ENCODE assay signal across 8 cellular contexts in the genomic region with DNA sequence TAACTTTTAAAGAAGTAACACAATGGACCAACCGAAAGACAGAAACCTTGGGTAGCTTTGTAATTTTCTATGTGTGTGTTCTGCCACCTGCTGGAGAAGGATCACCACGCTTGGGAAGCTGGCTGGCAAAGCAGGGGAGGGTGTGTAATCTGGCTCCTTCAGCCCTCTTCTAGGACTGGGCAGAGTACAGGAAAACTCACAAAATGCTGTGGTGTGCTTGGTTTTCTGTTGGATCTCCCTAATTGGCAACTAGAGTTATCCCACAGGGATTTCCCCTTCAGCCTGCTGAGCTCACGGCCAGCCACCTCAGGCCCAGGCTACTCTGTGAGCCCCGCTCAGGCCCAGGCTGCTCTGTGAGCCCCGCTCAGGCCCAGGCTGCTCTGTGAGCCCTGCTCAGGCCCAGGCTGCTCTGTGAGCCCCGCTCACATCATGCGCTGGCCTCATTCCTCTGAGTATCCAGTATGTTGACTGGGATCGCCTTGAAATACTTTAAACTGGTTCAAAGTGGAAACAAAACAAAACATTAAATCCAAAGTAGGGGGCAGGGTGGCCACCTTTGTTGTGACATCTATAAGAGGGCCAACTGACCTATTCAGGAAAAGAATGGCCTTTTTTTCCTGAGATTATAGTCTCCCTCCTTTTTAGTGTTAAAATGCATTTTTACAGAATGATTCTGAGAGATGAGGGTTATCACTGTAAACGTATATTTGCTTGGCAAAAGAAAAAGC. TPM values are rescaled to one million over a fixed set of nuclear protein-coding genes. Genes with fewer than 3 reads are reported as not detected.
A peak's percentile ranks its signal among the peaks of the same experiment; 100 is the strongest.
DNase-seq lines count a peak whose midpoint lies in the region; ATAC-seq, FAIRE-seq and TF ChIP-seq lines count a peak whose summit lies in the region.

No MANE protein-coding gene starts in this region.

- H3K36me3 ChIP-seq in SJCRH30 (no peaks in the 10 kb centered on the region), adipocyte (ENCODE audit: control insufficient read depth, insufficient read depth, low read length, severe bottlenecking) (no peaks in the 10 kb centered on the region), heart left ventricle (no peaks in the 10 kb centered on the region)

- FAIRE-seq in D721Med (lab: Jason Lieb, UNC) = no peak

- H3K9ac ChIP-seq in adipocyte (ENCODE audit: low read length) = peak overlapping the region; percentile 19

- H3K9me3 ChIP-seq in SJCRH30 (replicated peaks) = no peaks in the 10 kb centered on the region
- no peaks in the 10 kb centered on the region for H3K9me3 ChIP-seq in adipocyte (ENCODE audit: control insufficient read depth, low read length)
- no peaks in the 10 kb centered on the region for H3K9me3 ChIP-seq in heart left ventricle

- intact Hi-C loops in heart left ventricle (cut with DNase I) = loop anchor here (1.0 to 10.0 kb wide), 14 partner anchors 53 to 748 kb away; a partner anchor contains a TSS
- intact Hi-C loops in posterior vena cava (cut with DNase I) = loop anchor here (1.0 to 10.0 kb wide), 6 partner anchors 36 to 860 kb away; a partner anchor contains a TSS

- peaks cover 17% of the 10 kb centered on the region for H3K4me1 ChIP-seq in SJCRH30
- H3K4me1 ChIP-seq in adipocyte (ENCODE audit: control insufficient read depth, insufficient read depth, low read length) = peaks cover 19% of the 10 kb centered on the region
- H3K4me1 ChIP-seq in heart left ventricle = peaks cover 0 to 48% (median 14%) of the 10 kb centered on the region in 12 donors

- ATAC-seq in GM21515 (IDR thresholded peaks at IDR 0.05; ENCODE audit: unreplicated experiment) (peak; percentile 45), heart left ventricle (peak; percentile 71 to 89 (median 86)), GM21737 (IDR thresholded peaks at IDR 0.05; ENCODE audit: unreplicated experiment) (no peak)

- DNase-seq in D721Med (ENCODE audit: insufficient read length, low spot score) (no peak), Kasumi-1 (lab: John Stamatoyannopoulos, UW) (peak; percentile 65 to 73), SJCRH30 (peak; percentile 74 to 87), adipocyte (ENCODE audit: low read depth) (peak; percentile 89), heart left ventricle (peak; percentile 58 to 74 (median 61)), posterior vena cava (ENCODE audit: low spot score) (peak; percentile 86)

- peak; percentile 74 for TF ChIP-seq CTCF in D721Med (IDR thresholded peaks at IDR 0.05; ENCODE audit: insufficient read depth, missing control alignments)
- peak; percentile 56 to 88 (median 73) for TF ChIP-seq CTCF in heart left ventricle (IDR thresholded peaks at IDR 0.05)

- H3K4me3 ChIP-seq in SJCRH30 (no peak overlapping the region), adipocyte (ENCODE audit: low read length) (no peak overlapping the region), heart left ventricle (no peak overlapping the region)

- H3K27me3 ChIP-seq in SJCRH30 = no peaks in the 10 kb centered on the region
- no peaks in the 10 kb centered on the region for H3K27me3 ChIP-seq in adipocyte (replicated peaks; ENCODE audit: control insufficient read depth, insufficient read depth, low read length)
- no peaks in the 10 kb centered on the region for H3K27me3 ChIP-seq in heart left ventricle

- WGBS in heart left ventricle, 4 donors = 53 to 57% (median 55%) methylated on average over 9 of the region's 9 CpGs

- H3K27ac ChIP-seq in SJCRH30 (no peak overlapping the region; the same call in 1 of the 2 replicates), heart left ventricle (peak overlapping the region; percentile 28 to 79 (median 49))

- no peak for TF ChIP-seq POLR2A in heart left ventricle (IDR thresholded peaks at IDR 0.05)

RNA-seq across cellular contexts. Expression of a gene that starts 52.0 kb away (rescaled TPM):
- total RNA-seq in SJCRH30 (2014; rRNA removed; shearing (Covaris generic)) = not detected in 2 replicates
- total RNA-seq in heart left ventricle (not detected), posterior vena cava (not detected)
- polyA plus RNA-seq in heart left ventricle = not detected

RNA-seq across cellular contexts. Expression of a gene that starts 53.3 kb away (rescaled TPM):
- not detected in 2 replicates for total RNA-seq in SJCRH30 (2014; rRNA removed; shearing (Covaris generic))
- total RNA-seq in heart left ventricle = not detected
- not detected for polyA plus RNA-seq in heart left ventricle
- total RNA-seq in posterior vena cava = not detected
